Comparison of ENCODE assay signal across 19 cellular contexts in the genomic region with DNA sequence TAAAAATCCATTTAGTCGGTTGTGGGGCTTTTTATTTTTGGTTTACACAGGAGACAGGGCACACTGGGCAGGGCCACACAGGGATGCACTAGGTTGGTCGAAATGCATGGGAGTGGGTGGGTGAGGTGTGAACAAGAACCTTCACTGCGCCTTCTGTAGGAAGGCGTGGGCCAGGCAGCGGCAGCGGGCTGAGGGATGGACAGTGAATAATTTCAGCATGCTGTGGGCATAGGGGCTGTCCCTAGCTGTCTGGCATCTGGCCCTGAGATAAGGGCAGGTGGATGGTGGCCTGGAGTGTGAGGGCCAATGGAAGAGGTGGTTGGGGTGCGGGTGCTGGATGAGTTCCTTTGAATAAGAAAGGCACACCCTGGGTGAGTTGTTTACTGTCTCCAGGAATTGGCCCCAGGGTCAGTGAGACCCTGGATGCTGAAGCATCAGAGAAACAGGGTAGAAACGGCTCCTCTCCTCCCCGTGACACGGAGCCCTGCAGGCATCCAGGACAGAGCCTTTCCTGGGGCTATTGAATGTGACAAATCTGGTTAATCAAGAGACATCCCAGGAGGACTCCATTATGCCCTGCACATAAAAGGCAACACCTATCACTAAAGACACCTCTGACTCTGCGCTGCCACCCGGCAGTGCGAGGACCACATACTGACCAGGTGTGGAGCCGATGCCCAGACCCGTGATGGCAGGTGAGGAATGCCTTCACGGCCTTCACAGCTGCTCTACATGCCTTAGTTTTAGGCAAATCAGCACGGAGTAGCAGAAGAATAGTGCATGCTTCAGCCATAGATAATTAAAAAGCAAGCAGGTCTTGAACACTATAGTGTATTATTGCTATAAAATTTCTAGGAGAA.
DNase-seq lines count a peak whose midpoint lies in the region; ATAC-seq and TF ChIP-seq lines count a peak whose summit lies in the region.
"Had no signal": no experiment of that assay in that cellular context is flagged by ENCODE, and none has a peak within 500 bp of the region (broad histone marks: within the 10 kb centered on the region; RNA-seq: fewer than 3 reads in every experiment).

No MANE protein-coding gene starts in this region.

- H4K20me1 ChIP-seq in IMR-90 (ENCODE audit: insufficient read depth, low read length): no peaks in the 10 kb centered on the region

- H2BK20ac ChIP-seq in IMR-90 (ENCODE audit: low read depth, low read length): no peak overlapping the region

- no peak overlapping the region for H3K4me2 ChIP-seq in IMR-90 (ENCODE audit: low read depth, low read length)

- POLR2A ChIA-PET in IMR-90 (lab: Charles Lee; ENCODE audit: unreplicated experiment): no interaction called here

- no peak for ATAC-seq in IMR-90 (ENCODE audit: low read depth)
- peak; percentile 10 for ATAC-seq in esophagus mucosa
- peak; percentile 20 for ATAC-seq in sciatic nerve
- no peak for ATAC-seq in stimulated activated memory B cell treated with anti-CD40 and anti-IgM and Interleukin-4, amounts not matched to agents 10 μg/mL and 1 μg/mL and 100 μg/mL, for 72 hours
- ATAC-seq in HG03354 (IDR thresholded peaks at IDR 0.05; ENCODE audit: poor library complexity, severe bottlenecking, unreplicated experiment): no peak
- ATAC-seq: HCT116 had no signal

- no peak overlapping the region for H2AK9ac ChIP-seq in IMR-90 (replicated peaks; ENCODE audit: low read depth, low read length, poor library complexity)

- peaks cover 27% of the 10 kb centered on the region for H3K27me3 ChIP-seq in IMR-90 (ENCODE audit: control insufficient read depth, insufficient read depth, low read length)

- no peak for TF ChIP-seq POLR2A in IMR-90 (IDR thresholded peaks at IDR 0.05; ENCODE audit: low read depth, low read length)

- no peak overlapping the region for H3K4me3 ChIP-seq in IMR-90 (ENCODE audit: insufficient read depth, low read depth, low read length)
- H3K4me3 ChIP-seq: SK-N-MC had no signal

- H3K9me1 ChIP-seq in IMR-90 (ENCODE audit: insufficient read depth, low read length): no peaks in the 10 kb centered on the region

- H3K4me1 ChIP-seq in IMR-90 (ENCODE audit: control insufficient read depth, insufficient read depth, low read length): no peaks in the 10 kb centered on the region

- peaks cover 5% of the 10 kb centered on the region for H3K9me3 Mint-ChIP-seq in stimulated activated memory B cell treated with anti-CD40 and anti-IgM and Interleukin-4, amounts not matched to agents 10 μg/mL and 1 μg/mL and 100 μg/mL, for 72 hours

- no peak overlapping the region for H3K27ac ChIP-seq in IMR-90 (ENCODE audit: insufficient read depth, low read length)
- H3K27ac ChIP-seq: SK-N-MC had no signal

- no peak overlapping the region for H3K14ac ChIP-seq in IMR-90 (replicated peaks; ENCODE audit: low read depth, low read length)

- no peak overlapping the region for H3K56ac ChIP-seq in IMR-90 (ENCODE audit: extremely low read depth, insufficient read depth, low read length)

- 66% methylated on average over 8 of the region's 17 CpGs; no CpG with 5 or more reads in 1 of the 2 experiments for WGBS in IMR-90 (ENCODE audit: extremely low coverage in 2 of 2, insufficient read length in 1 of 2), 2 experiments

- TF ChIP-seq RAD21 in IMR-90 (IDR thresholded peaks at IDR 0.05; ENCODE audit: low read length): no peak

- DNase-seq in IMR-90 (no peak), NCI-H526 treated with DMSO at 0.1 percent for 48 hours (lab: John Stamatoyannopoulos, UW) (peak; percentile 8), sciatic nerve (ENCODE audit: low spot score) (no peak), GM19238 (ENCODE audit: insufficient read length, low spot score) (no peak)
- DNase-seq: ACHN, C1 segment of cervical spinal cord, DMS79, KG1, MV-4-11, NCI-H1417, NCI-H2029, NCI-H69, OCI-M1, SHP77 had no signal

- no peak overlapping the region for H3K4me3 Mint-ChIP-seq in stimulated activated memory B cell treated with anti-CD40 and anti-IgM and Interleukin-4, amounts not matched to agents 10 μg/mL and 1 μg/mL and 100 μg/mL, for 72 hours

- in situ Hi-C loops in IMR-90 (cut with MboI; ENCODE audit: low sequenced_read_pairs): no loop called here

- H2BK15ac ChIP-seq in IMR-90 (ENCODE audit: low read depth, low read length): no peak overlapping the region

- CTCF ChIA-PET in IMR-90 (lab: Yijun Ruan, JAX): no interaction called here

- H3K9me3 ChIP-seq in IMR-90 (ENCODE audit: control insufficient read depth, insufficient read depth, low read length): peaks cover 9% of the 10 kb centered on the region

- H3K4me1 Mint-ChIP-seq in stimulated activated memory B cell treated with anti-CD40 and anti-IgM and Interleukin-4, amounts not matched to agents 10 μg/mL and 1 μg/mL and 100 μg/mL, for 72 hours: no peaks in the 10 kb centered on the region

- H4K5ac ChIP-seq in IMR-90 (ENCODE audit: low read depth, low read length): no peak overlapping the region

- H3K27me3 Mint-ChIP-seq in stimulated activated memory B cell treated with anti-CD40 and anti-IgM and Interleukin-4, amounts not matched to agents 10 μg/mL and 1 μg/mL and 100 μg/mL, for 72 hours: peaks cover 29% of the 10 kb centered on the region

- peaks cover 5% of the 10 kb centered on the region for H3K36me3 Mint-ChIP-seq in stimulated activated memory B cell treated with anti-CD40 and anti-IgM and Interleukin-4, amounts not matched to agents 10 μg/mL and 1 μg/mL and 100 μg/mL, for 72 hours

- no peak overlapping the region for H2BK120ac ChIP-seq in IMR-90 (ENCODE audit: low read depth, low read length)

- dilution Hi-C loops in IMR-90 (cut with HindIII; ENCODE audit: low sequenced_read_pairs, unreplicated experiment): no loop called here

- no peak overlapping the region for H2BK5ac ChIP-seq in IMR-90 (ENCODE audit: low read depth, low read length, poor library complexity, severe bottlenecking)

- no peaks in the 10 kb centered on the region for H3K79me1 ChIP-seq in IMR-90 (ENCODE audit: low read depth in 1 of 2, low read length in 2 of 2)

- H4K8ac ChIP-seq in IMR-90 (ENCODE audit: low read depth in 2 of 2, low read length in 2 of 2): no peak overlapping the region

- no TSS peak for BruUV-seq in IMR-90 (replicated peaks; lab: Mats Ljungman, UMichigan)

- no peak overlapping the region for H3K27ac Mint-ChIP-seq in stimulated activated memory B cell treated with anti-CD40 and anti-IgM and Interleukin-4, amounts not matched to agents 10 μg/mL and 1 μg/mL and 100 μg/mL, for 72 hours

- no peak overlapping the region for H3K23ac ChIP-seq in IMR-90 (ENCODE audit: low read depth, low read length)

- intact Hi-C loops in IMR-90 (cut with micrococcal nuclease): no loop called here
- intact Hi-C loops in sciatic nerve (cut with DNase I): no loop called here

- no peak overlapping the region for H4K91ac ChIP-seq in IMR-90 (ENCODE audit: insufficient read depth, low read depth, low read length)

- no peak overlapping the region for H3K18ac ChIP-seq in IMR-90 (ENCODE audit: low read depth, low read length)

- no peak overlapping the region for H3K9ac ChIP-seq in IMR-90 (ENCODE audit: low read depth, low read length)

- H2AFZ ChIP-seq in IMR-90 (replicated peaks; ENCODE audit: low read length, poor library complexity): peak overlapping the region; percentile 3

- H3K4ac ChIP-seq in IMR-90 (ENCODE audit: low read depth, low read length): no peak overlapping the region

- no peak overlapping the region for H2AK5ac ChIP-seq in IMR-90 (ENCODE audit: low read depth, low read length)

- H3K36me3 ChIP-seq in IMR-90 (ENCODE audit: control insufficient read depth, insufficient read depth, low read length): no peaks in the 10 kb centered on the region

- TF ChIP-seq CTCF in IMR-90 (conservative IDR thresholded peaks at IDR 0.05; ENCODE audit: low read depth, low read length): no peak

TF ChIP-seq in IMR-90, 13 proteins besides CTCF, POLR2A, EP300 and RAD21:
- no peak for TF ChIP-seq SMC3 (IDR thresholded peaks at IDR 0.05; ENCODE audit: low read depth, low read length)

Comparison
In these comparisons a context has a peak if more than half of its experiments do, and no peak if none do; other contexts are left out.
1. ATAC-seq: peak in esophagus mucosa (single experiment) and sciatic nerve (single experiment); none in IMR-90 (single experiment), stimulated activated memory B cell treated with anti-CD40 and anti-IgM and Interleukin-4, amounts not matched to agents 10 μg/mL and 1 μg/mL and 100 μg/mL, for 72 hours (single experiment) and HG03354 (single experiment).